Comparison of ENCODE assay signal across 24 cellular contexts in genomic region chr5:55960779-55961178, GRCh38. TPM values are rescaled to one million over a fixed set of nuclear protein-coding genes. Genes with fewer than 3 reads are reported as not detected.
A peak's percentile ranks its signal among the peaks of the same experiment; 100 is the strongest.
DNase-seq lines count a peak whose midpoint lies in the region; ATAC-seq and TF ChIP-seq lines count a peak whose summit lies in the region.
"Had no signal": no experiment of that assay in that cellular context is flagged by ENCODE, and none has a peak within 500 bp of the region (broad histone marks: within the 10 kb centered on the region; RNA-seq: fewer than 3 reads in every experiment).

No MANE protein-coding gene starts in this region.

- no peak overlapping the region for H2BK120ac ChIP-seq in neuronal stem cell (ENCODE audit: low read depth, low read length)

- no peaks in the 10 kb centered on the region for H3K9me3 Mint-ChIP-seq in T-helper 1 cell treated with Interleukin-12 subunit alpha and Interleukin-12 subunit beta and Interleukin-4 antibody, amounts not matched to agents 30 μg/mL and 1 μg/mL, for 36 hours
- no peaks in the 10 kb centered on the region for H3K9me3 Mint-ChIP-seq in activated naive CD4-positive, alpha-beta T cell treated with anti-CD3 and anti-CD28 coated beads, Interleukin-2, amount 50 U/mL, for 24 hours
- H3K9me3 Mint-ChIP-seq in activated T-helper 17 cell treated with anti-CD3 and anti-CD28 coated beads, Interleukin-2, amount 50 U/mL, for 72 hours, result no peaks in the 10 kb centered on the region

- H2BK5ac ChIP-seq in neuronal stem cell (ENCODE audit: low read length), result no peak overlapping the region

- H3K27me3 ChIP-seq in neuronal stem cell (ENCODE audit: control insufficient read depth in 3 of 3, insufficient read depth in 3 of 3, low read depth in 1 of 3, low read length in 3 of 3), result no peaks in the 10 kb centered on the region
- H3K27me3 ChIP-seq in adrenal gland, result no peaks in the 10 kb centered on the region
- H3K27me3 ChIP-seq: MG63 had no signal

- H3K18ac ChIP-seq in neuronal stem cell (ENCODE audit: low read length), result no peak overlapping the region

- H2AFZ ChIP-seq in neuronal stem cell (ENCODE audit: low read length), result no peak overlapping the region

- H3K4me2 ChIP-seq in neuronal stem cell (ENCODE audit: insufficient read depth, low read length, poor library complexity, severe bottlenecking), result no peak overlapping the region

- no peak overlapping the region for H3K9ac ChIP-seq in neuronal stem cell (ENCODE audit: low read depth, low read length, poor library complexity)

- no peak overlapping the region for H4K8ac ChIP-seq in neuronal stem cell (ENCODE audit: low read depth, low read length)

- H3K4me1 ChIP-seq in neuronal stem cell (ENCODE audit: control insufficient read depth in 2 of 2, insufficient read depth in 1 of 2, low read depth in 1 of 2, low read length in 2 of 2) (no peaks in the 10 kb centered on the region), adrenal gland (replicated peaks in 1 of 2) (peaks cover 0 to 6% of the 10 kb centered on the region in 2 donors)

- no peak overlapping the region for H4K91ac ChIP-seq in neuronal stem cell (ENCODE audit: low read depth, low read length, poor library complexity)

- H3K9me3 ChIP-seq in neuronal stem cell (replicated peaks in 1 of 2; ENCODE audit: control insufficient read depth in 2 of 2, insufficient read depth in 1 of 2, low read depth in 1 of 2, low read length in 2 of 2) (no peaks in the 10 kb centered on the region), adrenal gland (replicated peaks in 1 of 3) (no peaks in the 10 kb centered on the region)
- H3K9me3 ChIP-seq: MG63 had no signal

- no peak overlapping the region for H2BK12ac ChIP-seq in neuronal stem cell (ENCODE audit: low read length)

- H3K4me1 Mint-ChIP-seq in T-helper 1 cell treated with Interleukin-12 subunit alpha and Interleukin-12 subunit beta and Interleukin-4 antibody, amounts not matched to agents 30 μg/mL and 1 μg/mL, for 36 hours (ENCODE audit: low read depth), result peaks cover 21% of the 10 kb centered on the region
- H3K4me1 Mint-ChIP-seq in activated naive CD4-positive, alpha-beta T cell treated with anti-CD3 and anti-CD28 coated beads, Interleukin-2, amount 50 U/mL, for 24 hours, result peaks cover 48% of the 10 kb centered on the region
- H3K4me1 Mint-ChIP-seq in activated T-helper 17 cell treated with anti-CD3 and anti-CD28 coated beads, Interleukin-2, amount 50 U/mL, for 72 hours, result peaks cover 5% of the 10 kb centered on the region
- H3K4me1 Mint-ChIP-seq: B cell had no signal

- H3K36me3 Mint-ChIP-seq in T-helper 1 cell treated with Interleukin-12 subunit alpha and Interleukin-12 subunit beta and Interleukin-4 antibody, amounts not matched to agents 30 μg/mL and 1 μg/mL, for 36 hours (ENCODE audit: low read depth), result peaks cover 42% of the 10 kb centered on the region
- H3K36me3 Mint-ChIP-seq in activated naive CD4-positive, alpha-beta T cell treated with anti-CD3 and anti-CD28 coated beads, Interleukin-2, amount 50 U/mL, for 24 hours, result peaks cover 24% of the 10 kb centered on the region
- peaks cover 98% of the 10 kb centered on the region for H3K36me3 Mint-ChIP-seq in activated T-helper 17 cell treated with anti-CD3 and anti-CD28 coated beads, Interleukin-2, amount 50 U/mL, for 72 hours (ENCODE audit: low read depth)

- H3K4me3 ChIP-seq in neuronal stem cell (ENCODE audit: low read length in 2 of 2), result no peak overlapping the region
- H3K4me3 ChIP-seq in adrenal gland, result no peak overlapping the region
- H3K4me3 ChIP-seq: MG63 had no signal

- H3K4me3 Mint-ChIP-seq in T-helper 1 cell treated with Interleukin-12 subunit alpha and Interleukin-12 subunit beta and Interleukin-4 antibody, amounts not matched to agents 30 μg/mL and 1 μg/mL, for 36 hours, result no peak overlapping the region
- H3K4me3 Mint-ChIP-seq in activated naive CD4-positive, alpha-beta T cell treated with anti-CD3 and anti-CD28 coated beads, Interleukin-2, amount 50 U/mL, for 24 hours, result no peak overlapping the region
- no peak overlapping the region for H3K4me3 Mint-ChIP-seq in activated T-helper 17 cell treated with anti-CD3 and anti-CD28 coated beads, Interleukin-2, amount 50 U/mL, for 72 hours
- H3K4me3 Mint-ChIP-seq: B cell had no signal

- intact Hi-C loops in left ventricle myocardium superior (cut with micrococcal nuclease) (no loop called here), adrenal gland (cut with DNase I) (no loop called here)

- peak overlapping the region; percentile 8 for H3K14ac ChIP-seq in neuronal stem cell (ENCODE audit: low read length)

- DNase-seq in T-helper 1 cell (no peak), neuronal stem cell (ENCODE audit: low spot score) (no peak), left ventricle myocardium superior (no peak), adrenal gland (no peak)
- no peak for DNase-seq in activated naive CD4-positive, alpha-beta T cell treated with Interleukin-2 at 50 U/mL for 16 hours
- DNase-seq: Calu3; DMS79 treated with DMSO at 0.1 percent for 48 hours; GF-D8; IMR-90; KG1; MG63; NCI-H2029; NCI-H446 treated with DMSO at 0.1 percent for 48 hours; NCI-H526; NCI-H82; NK-92 treated with Interleukin-12 subunit alpha and Interleukin-12 subunit beta, amount 100 ng/mL, for 24 hours; PC-3 had no signal

- no peak overlapping the region for H2BK15ac ChIP-seq in neuronal stem cell (ENCODE audit: low read length)

- H3K27ac ChIP-seq in neuronal stem cell (replicated peaks; ENCODE audit: low read length) (no peak overlapping the region), adrenal gland (no peak overlapping the region)
- H3K27ac ChIP-seq: 22Rv1, C4-2B had no signal

- no peak overlapping the region for H3K23ac ChIP-seq in neuronal stem cell (ENCODE audit: low read depth, low read length, poor library complexity)

- no peak for TF ChIP-seq POLR2A in adrenal gland (IDR thresholded peaks at IDR 0.05)

- WGBS in neuronal stem cell (ENCODE audit: extremely low coverage in 2 of 2, insufficient read length in 2 of 2, insufficient replicate concordance in 1 of 2), 2 donors, result no CpG with 5 or more reads among the region's 7 CpGs
- 97 to 100% (median 97%) methylated on average over 7 of the region's 7 CpGs for WGBS in adrenal gland, 4 donors

- ATAC-seq in activated T-helper 17 cell treated with anti-CD3 and anti-CD28 coated beads, Interleukin-2, amount 50 U/mL, for 72 hours (replicated peaks), result no peak
- no peak for ATAC-seq in left ventricle myocardium superior
- ATAC-seq: HCT116, PC-3 had no signal

- no peaks in the 10 kb centered on the region for H3K27me3 Mint-ChIP-seq in T-helper 1 cell treated with Interleukin-12 subunit alpha and Interleukin-12 subunit beta and Interleukin-4 antibody, amounts not matched to agents 30 μg/mL and 1 μg/mL, for 36 hours (ENCODE audit: low read depth)
- H3K27me3 Mint-ChIP-seq in activated naive CD4-positive, alpha-beta T cell treated with anti-CD3 and anti-CD28 coated beads, Interleukin-2, amount 50 U/mL, for 24 hours, result no peaks in the 10 kb centered on the region
- H3K27me3 Mint-ChIP-seq in activated T-helper 17 cell treated with anti-CD3 and anti-CD28 coated beads, Interleukin-2, amount 50 U/mL, for 72 hours, result no peaks in the 10 kb centered on the region
- H3K27me3 Mint-ChIP-seq: B cell had no signal

- H3K36me3 ChIP-seq in neuronal stem cell (replicated peaks in 1 of 2; ENCODE audit: control insufficient read depth in 2 of 2, insufficient read depth in 2 of 2, low read length in 2 of 2) (peaks cover 2 to 89% of the 10 kb centered on the region in 2 donors), adrenal gland (replicated peaks in 1 of 2) (peaks cover 0 to 83% of the 10 kb centered on the region in 2 donors)

- H3K27ac Mint-ChIP-seq in T-helper 1 cell treated with Interleukin-12 subunit alpha and Interleukin-12 subunit beta and Interleukin-4 antibody, amounts not matched to agents 30 μg/mL and 1 μg/mL, for 36 hours, result peak overlapping the region; percentile 39
- peak overlapping the region; percentile 61 for H3K27ac Mint-ChIP-seq in activated naive CD4-positive, alpha-beta T cell treated with anti-CD3 and anti-CD28 coated beads, Interleukin-2, amount 50 U/mL, for 24 hours
- peak overlapping the region; percentile 46 for H3K27ac Mint-ChIP-seq in activated T-helper 17 cell treated with anti-CD3 and anti-CD28 coated beads, Interleukin-2, amount 50 U/mL, for 72 hours
- H3K27ac Mint-ChIP-seq: B cell had no signal

- H3K79me1 ChIP-seq in neuronal stem cell (ENCODE audit: low read depth, low read length), result no peaks in the 10 kb centered on the region

- TF ChIP-seq CTCF in adrenal gland (IDR thresholded peaks at IDR 0.05), result no peak

- H3K4ac ChIP-seq in neuronal stem cell (ENCODE audit: low read length), result no peak overlapping the region

- no peak overlapping the region for H2AK5ac ChIP-seq in neuronal stem cell (ENCODE audit: low read depth, low read length)

RNA-seq across cellular contexts. Expression of gene IL6ST, which starts 34.0 kb away (rescaled TPM):
- total RNA-seq in activated T-helper 17 cell treated with anti-CD3 and anti-CD28 coated beads, Interleukin-2, amount 50 U/mL, for 72 hours, result 10 to 100 TPM; 28.1 to 66.8 TPM
- 19.2 TPM for polyA plus RNA-seq in neuronal stem cell (2013, experiment 1 of 2)
- polyA plus RNA-seq in neuronal stem cell (2013, experiment 2 of 2), result 19.6 TPM
- 153 TPM for total RNA-seq in left ventricle myocardium superior
- total RNA-seq in adrenal gland, result 100 to 1,000 TPM; 270 to 659 (median 397) TPM
- polyA plus RNA-seq in adrenal gland, result 100 to 1,000 TPM in 1 of 3 donors, 10 to 100 TPM in 2; 39.0 to 162 (median 49.3) TPM
